In genomic region chr20:11719153-11719552, GRCh38 we compare ENCODE assay signal across 1 cellular context.
A peak's percentile ranks its signal among the peaks of the same experiment; 100 is the strongest.
TF ChIP-seq lines count a peak whose summit lies in the region.

No MANE protein-coding gene starts in this region.

TF ChIP-seq in GM23338, 12 proteins besides CTCF, POLR2A, EP300 and RAD21 (continued from another document):
- TF ChIP-seq REST (IDR thresholded peaks at IDR 0.05; ENCODE audit: unreplicated experiment) = no peak
- peak; percentile 36; the same call in 1 of the 2 replicates for TF ChIP-seq CREB1 (CRISPR knock-in tag; IDR thresholded peaks at IDR 0.05; ENCODE audit: low read depth)
- no peak for TF ChIP-seq EZH2phosphoT487 (IDR thresholded peaks at IDR 0.05; ENCODE audit: unreplicated experiment)
- TF ChIP-seq NANOG (IDR thresholded peaks at IDR 0.05; ENCODE audit: borderline replicate concordance) = peak; percentile 41; the same call in 1 of the 2 replicates
TF ChIP-seq in GM23338: peak in this region for 4.
